In genomic region chr6:116667620-116668019, GRCh38 we compare ENCODE assay signal across 8 cellular contexts. TPM values are rescaled to one million over a fixed set of nuclear protein-coding genes. Genes with fewer than 3 reads are reported as not detected.
DNase-seq lines count a peak whose midpoint lies in the region; ATAC-seq and TF ChIP-seq lines count a peak whose summit lies in the region.

No MANE protein-coding gene starts in this region.

- peaks cover 21% of the 10 kb centered on the region for H3K27me3 Mint-ChIP-seq in osteocyte (ENCODE audit: unreplicated experiment)

- H3K4me3 Mint-ChIP-seq in osteocyte (ENCODE audit: unreplicated experiment): peak overlapping the region; percentile 96

- H3K27me3 ChIP-seq in dorsolateral prefrontal cortex: no peaks in the 10 kb centered on the region

- intact Hi-C loops in dorsolateral prefrontal cortex (cut with DNase I): loop anchor here in 1 of 2 donors (10.0 kb wide), 1 partner anchor 93 kb away; the partner anchor contains the start of gene RWDD1

- peak; percentile 32 for ATAC-seq in GM21526 (IDR thresholded peaks at IDR 0.05; ENCODE audit: low FRiP score, unreplicated experiment)
- ATAC-seq in HG03442 (IDR thresholded peaks at IDR 0.05; ENCODE audit: unreplicated experiment): no peak

- no peaks in the 10 kb centered on the region for H3K9me3 Mint-ChIP-seq in osteocyte (ENCODE audit: unreplicated experiment)

- H3K27ac Mint-ChIP-seq in osteocyte (ENCODE audit: unreplicated experiment): peak overlapping the region; percentile 98

- no peaks in the 10 kb centered on the region for H3K36me3 Mint-ChIP-seq in osteocyte (ENCODE audit: unreplicated experiment)

- TF ChIP-seq CTCF in dorsolateral prefrontal cortex (IDR thresholded peaks at IDR 0.05 in 54 of 56, conservative IDR thresholded peaks at IDR 0.05 in 2 of 56; ENCODE audit: low read depth in 1 of 56, partially characterized antibody in 56 of 56) (no peak), osteocyte (IDR thresholded peaks at IDR 0.05) (no peak)

- peak overlapping the region in 1 of 59 donors; percentile 84 for H3K27ac ChIP-seq in dorsolateral prefrontal cortex

- peak overlapping the region; percentile 67 to 100 (median 94) for H3K4me3 ChIP-seq in dorsolateral prefrontal cortex

- peak; percentile 81 to 84 for DNase-seq in AML-193 (lab: John Stamatoyannopoulos, UW)
- peak; percentile 66 to 78 for DNase-seq in NOMO-1 (lab: John Stamatoyannopoulos, UW; ENCODE audit: unreplicated experiment in 2 of 2)
- DNase-seq in dorsolateral prefrontal cortex: no peak
- no peak for DNase-seq in osteocyte (ENCODE audit: extremely low spot score, unreplicated experiment)
- DNase-seq in OCI-M2 (lab: John Stamatoyannopoulos, UW; ENCODE audit: unreplicated experiment): no peak
- DNase-seq in midbrain (lab: John Stamatoyannopoulos, UW): no peak

- peaks cover 37% of the 10 kb centered on the region for H3K4me1 Mint-ChIP-seq in osteocyte (ENCODE audit: unreplicated experiment)

RNA-seq across cellular contexts. Expression of gene ZUP1, which starts 0.9 kb away (rescaled TPM):
- 10 to 100 TPM in 119 of 120 experiments, 1 to 10 TPM in 1; 9.8 to 20.1 (median 14.5) TPM for total RNA-seq in dorsolateral prefrontal cortex
- total RNA-seq in osteocyte: 9.4 and 10.0 TPM in 2 replicates

RNA-seq across cellular contexts. Expression of gene KPNA5, which starts 13.4 kb away (rescaled TPM):
- total RNA-seq in dorsolateral prefrontal cortex: 10 to 100 TPM; 25.1 to 55.7 (median 40.1) TPM
- 9.6 and 10.4 TPM in 2 replicates for total RNA-seq in osteocyte

RNA-seq across cellular contexts. Expression of gene RSPH4A, which starts 51.3 kb away (rescaled TPM):
- total RNA-seq in dorsolateral prefrontal cortex (1 to 10 TPM in 31 of 120 experiments, under 1 TPM in 86, not detected in 3; 0.18 to 2.0 (median 0.72) TPM), osteocyte (0.24 and 0.38 TPM in 2 replicates)

Comparison
In these comparisons a context has a peak if more than half of its experiments do, and no peak if none do; other contexts are left out.
1. DNase-seq: peak in AML-193 (2 of 2) and NOMO-1 (2 of 2); none in dorsolateral prefrontal cortex (0 of 10), osteocyte (single experiment), OCI-M2 (single experiment) and midbrain (single experiment).